In genomic region chr15:85318732-85319076, GRCh38 we compare ENCODE assay signal across 12 cellular contexts.
A peak's percentile ranks its signal among the peaks of the same experiment; 100 is the strongest.
DNase-seq lines count a peak whose midpoint lies in the region; ATAC-seq and TF ChIP-seq lines count a peak whose summit lies in the region.
"Had no signal": no experiment of that assay in that cellular context is flagged by ENCODE, and none has a peak within 500 bp of the region (broad histone marks: within the 10 kb centered on the region; RNA-seq: fewer than 3 reads in every experiment).

No MANE protein-coding gene starts in this region.

- TF ChIP-seq RAD21 in HCT116 (IDR thresholded peaks at IDR 0.05; ENCODE audit: low read depth), result no peak

- DNase-seq in HCT116 (ENCODE audit: low read depth, low spot score) (no peak), OCI-LY7 (ENCODE audit: low spot score) (no peak), SKM-1 (lab: John Stamatoyannopoulos, UW; ENCODE audit: unreplicated experiment) (no peak), body of pancreas (no peak), Ammon's horn (ENCODE audit: low spot score) (no peak), SHP77 treated with DMSO at 0.1 percent for 48 hours (lab: John Stamatoyannopoulos, UW) (no peak)
- DNase-seq: kidney, occipital lobe had no signal

- BruUV-seq in HCT116 (replicated peaks; lab: Mats Ljungman, UMichigan), result no TSS peak
- no TSS peak for BruUV-seq in OCI-LY7 (replicated peaks; lab: Mats Ljungman, UMichigan)

- H3K9me2 ChIP-seq in HCT116 (ENCODE audit: insufficient read depth) (no peaks in the 10 kb centered on the region), OCI-LY7 (ENCODE audit: insufficient read depth, low read length) (no peaks in the 10 kb centered on the region)

- no peaks in the 10 kb centered on the region for H4K20me1 ChIP-seq in HCT116 (ENCODE audit: insufficient read depth)
- H4K20me1 ChIP-seq in OCI-LY7 (ENCODE audit: insufficient read depth, low read length), result no peaks in the 10 kb centered on the region

- TF ChIP-seq POLR2A in HCT116 (IDR thresholded peaks at IDR 0.05; ENCODE audit: borderline replicate concordance, extremely low read depth, insufficient read depth, insufficient read length) (no peak), body of pancreas (IDR thresholded peaks at IDR 0.05) (no peak)

- H3K4me2 ChIP-seq in HCT116 (ENCODE audit: low read length), result peak overlapping the region; percentile 52
- H3K4me2 ChIP-seq in OCI-LY7 (ENCODE audit: low read length), result no peak overlapping the region

- peak overlapping the region; percentile 39 for H2AFZ ChIP-seq in HCT116 (ENCODE audit: low read depth, low read length, poor library complexity, severe bottlenecking)
- peak overlapping the region; percentile 28; the same call in 1 of the 2 replicates for H2AFZ ChIP-seq in OCI-LY7 (ENCODE audit: low read length)

- no peaks in the 10 kb centered on the region for H3K9me3 ChIP-seq in HCT116 (ENCODE audit: control insufficient read depth in 1 of 2, insufficient read depth in 1 of 2, low read depth in 1 of 2, low read length in 2 of 2)
- peaks cover 18% of the 10 kb centered on the region; the same call in 1 of the 2 replicates for H3K9me3 ChIP-seq in OCI-LY7 (ENCODE audit: low read length)
- no peaks in the 10 kb centered on the region for H3K9me3 ChIP-seq in mucosa of rectum (ENCODE audit: control insufficient read depth in 2 of 2, low read length in 2 of 2)
- no peaks in the 10 kb centered on the region for H3K9me3 ChIP-seq in body of pancreas

- peak overlapping the region in 1 of 2 experiments; percentile 3; a peak in 1 of 4 replicates for H3K4me3 ChIP-seq in HCT116 (replicated peaks in 1 of 2; ENCODE audit: low read depth in 1 of 2, low read length in 2 of 2)
- H3K4me3 ChIP-seq in OCI-LY7 (ENCODE audit: low read depth, low read length, poor library complexity, severe bottlenecking), result no peak overlapping the region
- no peak overlapping the region for H3K4me3 ChIP-seq in mucosa of rectum (ENCODE audit: low read length in 2 of 2)
- H3K4me3 ChIP-seq in body of pancreas, result no peak overlapping the region
- H3K4me3 ChIP-seq: tibial nerve had no signal

- ATAC-seq in GM19035 (IDR thresholded peaks at IDR 0.05; ENCODE audit: unreplicated experiment), result peak; percentile 23
- ATAC-seq in HCT116, result no peak
- ATAC-seq in body of pancreas, result no peak

- CTCF ChIA-PET in HCT116 (lab: Charles Lee), result interaction anchor here (1.2 to 1.6 kb wide), 2 partner anchors 167 to 186 kb away, joined by 3 to 8 read pairs; no protein-coding TSS in a partner anchor
- CTCF ChIA-PET in OCI-LY7 (lab: Charles Lee; ENCODE audit: unreplicated experiment), result interaction anchor here (1.3 kb wide), 2 partner anchors 10 to 22 kb away, joined by 3 to 5 read pairs; no protein-coding TSS in a partner anchor

- H3K9ac ChIP-seq in HCT116 (ENCODE audit: low read length) (no peak overlapping the region), mucosa of rectum (ENCODE audit: low read depth in 1 of 2, low read length in 2 of 2) (peak overlapping the region in 1 of 2 donors; percentile 44)

- RAD21 ChIA-PET in HCT116 (lab: Charles Lee; ENCODE audit: low non-redundant PET in 1 of 2, low total read pairs in 2 of 2, uncharacterized antibody in 2 of 2, unreplicated experiment in 2 of 2), result interaction anchor here (1.0 to 1.4 kb wide), 3 partner anchors 12 to 96 kb away, joined by 3 to 5 read pairs (median 3); no protein-coding TSS in a partner anchor

- H3K27me3 ChIP-seq in HCT116 (ENCODE audit: insufficient read depth, low read length) (no peaks in the 10 kb centered on the region), mucosa of rectum (ENCODE audit: control insufficient read depth in 2 of 2, insufficient read depth in 2 of 2, low read length in 2 of 2) (no peaks in the 10 kb centered on the region), body of pancreas (no peaks in the 10 kb centered on the region)
- H3K27me3 ChIP-seq: tibial nerve had no signal

- H3K4me1 ChIP-seq in HCT116 (ENCODE audit: control insufficient read depth in 1 of 2, insufficient read depth in 2 of 2, low read length in 2 of 2) (peaks cover 25 to 30% of the 10 kb centered on the region in 2 experiments), OCI-LY7 (ENCODE audit: insufficient read depth, low read length, poor library complexity, severe bottlenecking) (peaks cover 12% of the 10 kb centered on the region), mucosa of rectum (ENCODE audit: control insufficient read depth in 2 of 2, insufficient read depth in 2 of 2, low read length in 2 of 2) (peaks cover 26 to 30% of the 10 kb centered on the region in 2 donors), body of pancreas (no peaks in the 10 kb centered on the region)

- H3K36me3 ChIP-seq in HCT116 (ENCODE audit: control insufficient read depth in 1 of 2, insufficient read depth in 2 of 2, low read length in 2 of 2) (no peaks in the 10 kb centered on the region), OCI-LY7 (ENCODE audit: insufficient read depth, low read length) (peaks cover 23% of the 10 kb centered on the region), mucosa of rectum (ENCODE audit: control insufficient read depth in 2 of 2, insufficient read depth in 2 of 2, low read length in 2 of 2) (no peaks in the 10 kb centered on the region), body of pancreas (replicated peaks in 1 of 2; ENCODE audit: insufficient read depth in 1 of 2, low read depth in 2 of 2) (no peaks in the 10 kb centered on the region)
- H3K36me3 ChIP-seq: tibial nerve had no signal

- H3K27ac ChIP-seq in HCT116 (ENCODE audit: low read depth, low read length) (no peak overlapping the region), OCI-LY7 (ENCODE audit: low read depth, low read length, poor library complexity, severe bottlenecking) (no peak overlapping the region), mucosa of rectum (ENCODE audit: low read depth in 2 of 2, low read length in 2 of 2) (peak overlapping the region; percentile 83 to 90), body of pancreas (no peak overlapping the region)
- H3K27ac ChIP-seq: VCaP had no signal

- 78 to 86% methylated on average over 2 of the region's 2 CpGs for WGBS in body of pancreas, 2 donors

- POLR2A ChIA-PET in HCT116 (lab: Charles Lee) (interaction anchor here (0.9 to 1.6 kb wide), 2 partner anchors 13 to 95 kb away, joined by 3 to 4 read pairs; no protein-coding TSS in a partner anchor), OCI-LY7 (lab: Charles Lee) (interaction anchor here (0.6 to 5.8 kb wide), 5 partner anchors 10 to 335 kb away, joined by 3 to 68 read pairs (median 3); no protein-coding TSS in a partner anchor)

- H3K79me2 ChIP-seq in HCT116 (ENCODE audit: insufficient read depth, low read length) (no peaks in the 10 kb centered on the region), OCI-LY7 (ENCODE audit: insufficient read depth, low read depth, low read length) (no peaks in the 10 kb centered on the region)

- intact Hi-C loops in HCT116 (cut with micrococcal nuclease), result no loop called here
- intact Hi-C loops in OCI-LY7 (cut with micrococcal nuclease; ENCODE audit: unreplicated experiment), result no loop called here
- intact Hi-C loops in body of pancreas (cut with DNase I), result no loop called here

- TF ChIP-seq CTCF in HCT116 (IDR thresholded peaks at IDR 0.05 in 2 of 3, conservative IDR thresholded peaks at IDR 0.05 in 1 of 3; ENCODE audit: borderline replicate concordance in 1 of 3, insufficient read depth in 1 of 3, low read depth in 2 of 3, low read length in 2 of 3) (no peak), OCI-LY7 (conservative IDR thresholded peaks at IDR 0.05; ENCODE audit: low read length) (no peak), body of pancreas (IDR thresholded peaks at IDR 0.05) (no peak)

TF ChIP-seq in HCT116, 20 proteins besides CTCF, POLR2A, EP300 and RAD21 (continues in another document):
- TF ChIP-seq YY1 (IDR thresholded peaks at IDR 0.05; ENCODE audit: extremely low read depth, insufficient replicate concordance, low read depth, low read length), result no peak
- TF ChIP-seq ZBTB33 (IDR thresholded peaks at IDR 0.05; ENCODE audit: extremely low read depth, insufficient replicate concordance, low read length), result no peak
- no peak for TF ChIP-seq ZFX (IDR thresholded peaks at IDR 0.05)
- TF ChIP-seq EGR1 (IDR thresholded peaks at IDR 0.05; ENCODE audit: low read depth), result no peak
- TF ChIP-seq FOSL1 (IDR thresholded peaks at IDR 0.05; ENCODE audit: low read depth), result no peak

Comparison
In these comparisons a context has a peak if more than half of its experiments do, and no peak if none do; other contexts are left out.
1. H3K27ac ChIP-seq: peak in mucosa of rectum (2 of 2); none in HCT116 (single experiment), OCI-LY7 (single experiment) and body of pancreas (0 of 4).